ENCODE assay signal across 9 cellular contexts in genomic region chr9:112020680-112021596, GRCh38.
DNase-seq lines count a peak whose midpoint lies in the region; ATAC-seq and TF ChIP-seq lines count a peak whose summit lies in the region.
"Had no signal": no experiment of that assay in that cellular context is flagged by ENCODE, and none has a peak within 500 bp of the region (broad histone marks: within the 10 kb centered on the region; RNA-seq: fewer than 3 reads in every experiment).

No MANE protein-coding gene starts in this region.

- H3K9me3 ChIP-seq in upper lobe of right lung, result no peaks in the 10 kb centered on the region
- H3K9me3 ChIP-seq: esophagus muscularis mucosa had no signal

- TSS peak; percentile 94 for BruUV-seq in Calu3 (replicated peaks; lab: Mats Ljungman, UMichigan)

- H3K4me1 Mint-ChIP-seq in Calu3 (ENCODE audit: low read depth, unreplicated experiment) (peaks cover 34% of the 10 kb centered on the region), T-cell (peaks cover 0 to 7% (median 4%) of the 10 kb centered on the region in 3 donors)

- no peaks in the 10 kb centered on the region for H3K27me3 ChIP-seq in upper lobe of right lung
- H3K27me3 ChIP-seq: esophagus muscularis mucosa had no signal

- H3K4me3 Mint-ChIP-seq in Calu3 (ENCODE audit: low read depth, unreplicated experiment) (peak overlapping the region; percentile 28), T-cell (no peak overlapping the region)

- peaks cover 10% of the 10 kb centered on the region for H3K4me1 ChIP-seq in upper lobe of right lung

- H3K4me3 ChIP-seq in fibroblast of villous mesenchyme (ENCODE audit: low read depth, low read length), result no peak overlapping the region
- H3K4me3 ChIP-seq in upper lobe of right lung, result no peak overlapping the region
- H3K4me3 ChIP-seq: esophagus muscularis mucosa had no signal

- POLR2A ChIA-PET in T-cell (lab: Charles Lee), result no interaction called here

- peak overlapping the region; percentile 92 for H3K27ac Mint-ChIP-seq in Calu3 (ENCODE audit: unreplicated experiment)
- no peak overlapping the region for H3K27ac Mint-ChIP-seq in T-cell

- H3K27ac ChIP-seq in upper lobe of right lung, result no peak overlapping the region

- H3K9me3 Mint-ChIP-seq in Calu3 (ENCODE audit: low read depth, unreplicated experiment), result peaks cover 3% of the 10 kb centered on the region
- H3K9me3 Mint-ChIP-seq in T-cell, result no peaks in the 10 kb centered on the region

- ATAC-seq in GM21447 (IDR thresholded peaks at IDR 0.05; ENCODE audit: unreplicated experiment) (peak; percentile 73), upper lobe of right lung (no peak), T-cell (replicated peaks in 1 of 4) (no peak)

- CTCF ChIA-PET in Calu3 (lab: Charles Lee) (interaction anchor here (0.6 to 1.3 kb wide), 6 partner anchors 12 to 1438 kb away, joined by 3 to 4 read pairs (median 3); no protein-coding TSS in a partner anchor), T-cell (lab: Charles Lee) (interaction anchor here in 1 of 2 donors (0.8 to 1.3 kb wide), 2 partner anchors 54 to 433 kb away, joined by 3 to 4 read pairs; no protein-coding TSS in a partner anchor)

- no peaks in the 10 kb centered on the region for H3K36me3 ChIP-seq in upper lobe of right lung
- H3K36me3 ChIP-seq: esophagus muscularis mucosa had no signal

- peaks cover 7% of the 10 kb centered on the region for H3K36me3 Mint-ChIP-seq in Calu3 (ENCODE audit: insufficient read depth, unreplicated experiment)
- peaks cover 7% of the 10 kb centered on the region for H3K36me3 Mint-ChIP-seq in T-cell

- no peak for TF ChIP-seq CTCF in Calu3 (IDR thresholded peaks at IDR 0.05; ENCODE audit: unreplicated experiment)
- TF ChIP-seq CTCF in fibroblast of villous mesenchyme (IDR thresholded peaks at IDR 0.05; ENCODE audit: insufficient read depth, low read depth, low read length), result no peak
- TF ChIP-seq CTCF in upper lobe of right lung (IDR thresholded peaks at IDR 0.05), result no peak

- DNase-seq in Calu3 (no peak), LoVo (ENCODE audit: low spot score) (peak; percentile 80), fibroblast of villous mesenchyme (ENCODE audit: low read depth) (peak; percentile 73), upper lobe of right lung (no peak), islet precursor cell (no peak), globus pallidus (ENCODE audit: low spot score) (no peak), T-cell (no peak)

- intact Hi-C loops in Calu3 (cut with micrococcal nuclease; ENCODE audit: unreplicated experiment), result loop anchor here (2.0 to 5.0 kb wide), 4 partner anchors 54 to 259 kb away; partner anchors contain the start of gene UGCG
- intact Hi-C loops in upper lobe of right lung (cut with DNase I), result no loop called here

- H3K27me3 Mint-ChIP-seq in Calu3 (ENCODE audit: unreplicated experiment) (no peaks in the 10 kb centered on the region), T-cell (peaks cover 4 to 5% of the 10 kb centered on the region in 2 donors)

Comparison
In these comparisons a context has a peak if more than half of its experiments do, and no peak if none do; other contexts are left out.
1. DNase-seq: peak in LoVo (single experiment) and fibroblast of villous mesenchyme (single experiment); none in Calu3 (single experiment), upper lobe of right lung (single experiment), islet precursor cell (single experiment), globus pallidus (single experiment) and T-cell (0 of 34).